In the genomic region with DNA sequence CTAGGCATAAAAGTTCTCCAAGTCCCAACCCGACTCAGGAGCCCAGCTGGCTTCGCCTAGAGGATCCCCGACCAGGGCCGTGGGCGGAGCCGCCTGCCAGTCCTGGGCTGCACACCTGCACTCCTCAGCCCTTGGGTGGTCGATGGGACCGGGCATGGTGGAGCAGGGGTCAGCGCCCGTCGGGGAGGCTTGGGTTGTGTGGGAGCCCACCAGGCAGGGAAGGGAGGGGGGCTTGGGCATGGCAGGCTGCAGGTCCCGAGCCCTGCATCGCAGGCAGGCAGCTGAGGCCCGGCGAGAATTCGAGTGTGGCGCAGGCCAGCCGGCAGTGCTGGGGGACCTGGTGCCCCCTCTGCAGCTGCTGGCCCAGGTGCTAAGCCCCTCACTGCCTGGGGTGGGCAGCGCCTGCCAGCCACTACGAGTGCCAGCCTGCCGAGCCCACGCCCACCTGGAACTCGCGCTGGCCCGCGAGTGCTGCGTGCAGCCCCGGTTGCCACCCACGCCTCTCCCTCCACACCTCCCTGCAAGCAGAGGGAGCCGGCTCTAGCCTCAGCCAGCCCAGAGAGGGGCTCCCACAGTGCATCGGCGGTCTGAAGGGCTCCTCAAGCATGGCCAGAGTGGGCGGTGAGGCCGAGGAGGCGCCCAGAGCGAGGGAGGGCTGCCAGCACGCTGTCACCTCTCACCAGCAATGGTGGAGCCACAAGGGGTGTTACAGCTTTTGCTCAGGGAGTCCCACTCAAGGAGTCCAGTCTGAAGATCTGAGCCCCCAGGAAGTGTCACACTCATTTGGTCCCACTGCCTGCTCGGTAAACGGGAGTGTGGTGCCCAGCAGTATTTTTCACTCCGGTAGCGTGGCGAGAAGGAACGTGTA, we compare ENCODE assay signal across 20 cellular contexts. TPM values are rescaled to one million over a fixed set of nuclear protein-coding genes. Genes with fewer than 3 reads are reported as not detected.
DNase-seq lines count a peak whose midpoint lies in the region; ATAC-seq lines count a peak whose summit lies in the region.
"Had no signal": no experiment of that assay in that cellular context is flagged by ENCODE, and none has a peak within 500 bp of the region (broad histone marks: within the 10 kb centered on the region; RNA-seq: fewer than 3 reads in every experiment).

No MANE protein-coding gene starts in this region.

- CTCF ChIA-PET in activated CD4-positive, alpha-beta T cell treated with anti-CD3 and anti-CD28 coated beads for 36 hours (lab: Charles Lee): interaction anchor here (0.6 kb wide), 2 partner anchors 36 to 384 kb away, joined by 3 read pairs; no protein-coding TSS in a partner anchor

- no peak overlapping the region for H4K91ac ChIP-seq in neuronal stem cell (ENCODE audit: low read depth, low read length, poor library complexity)

- ATAC-seq in activated CD4-positive, alpha-beta T cell treated with anti-CD3 and anti-CD28 coated beads for 36 hours: no peak
- ATAC-seq in stimulated activated naive CD8-positive, alpha-beta T cell treated with anti-CD3 and anti-CD28 coated beads, Interleukin-15, amount 100 ng/mL, for 72 hours: peak; percentile 58
- no peak for ATAC-seq in stimulated activated naive CD8-positive, alpha-beta T cell treated with anti-CD3 and anti-CD28 coated beads, Interleukin-15, Interleukin-2, amounts not matched to agents 100 U/mL and 50 U/mL, for 24 hours
- ATAC-seq: A549, HCT116 had no signal

- no peak overlapping the region for H2AFZ ChIP-seq in neuronal stem cell (ENCODE audit: low read length)

- H3K18ac ChIP-seq in neuronal stem cell (ENCODE audit: low read length): peak overlapping the region; percentile 80

- no CpG with 5 or more reads among the region's 43 CpGs for WGBS in neuronal stem cell (ENCODE audit: extremely low coverage in 2 of 2, insufficient read length in 2 of 2, insufficient replicate concordance in 1 of 2), 2 donors

- peak overlapping the region; percentile 55 for H3K23ac ChIP-seq in neuronal stem cell (ENCODE audit: low read depth, low read length, poor library complexity)

- no peaks in the 10 kb centered on the region for H3K9me3 Mint-ChIP-seq in activated CD4-positive, alpha-beta T cell treated with anti-CD3 and anti-CD28 coated beads, Interleukin-2, amount 10 ng/mL, durations not matched to agents 24 days and 14 days
- no peaks in the 10 kb centered on the region for H3K9me3 Mint-ChIP-seq in activated CD4-positive, alpha-beta T cell treated with anti-CD3 and anti-CD28 coated beads for 36 hours (ENCODE audit: low read depth)
- H3K9me3 Mint-ChIP-seq in stimulated activated naive CD8-positive, alpha-beta T cell treated with anti-CD3 and anti-CD28 coated beads, Interleukin-15, amount 100 ng/mL, for 72 hours: no peaks in the 10 kb centered on the region
- H3K9me3 Mint-ChIP-seq: CD4-positive, alpha-beta T cell; IgD-negative memory B cell had no signal

- H3K27ac ChIP-seq in neuronal stem cell (replicated peaks; ENCODE audit: low read length): no peak overlapping the region
- H3K27ac ChIP-seq: 22Rv1, A549, C4-2B had no signal

- H2BK12ac ChIP-seq in neuronal stem cell (ENCODE audit: low read length): peak overlapping the region; percentile 11

- H3K36me3 Mint-ChIP-seq in activated CD4-positive, alpha-beta T cell treated with anti-CD3 and anti-CD28 coated beads, Interleukin-2, amount 10 ng/mL, durations not matched to agents 24 days and 14 days (ENCODE audit: low read depth): no peaks in the 10 kb centered on the region
- no peaks in the 10 kb centered on the region for H3K36me3 Mint-ChIP-seq in activated CD4-positive, alpha-beta T cell treated with anti-CD3 and anti-CD28 coated beads for 36 hours (ENCODE audit: low read depth)
- H3K36me3 Mint-ChIP-seq: IgD-negative memory B cell had no signal

- H3K79me1 ChIP-seq in neuronal stem cell (ENCODE audit: low read depth, low read length): no peaks in the 10 kb centered on the region

- no peak overlapping the region for H3K9ac ChIP-seq in neuronal stem cell (ENCODE audit: low read depth, low read length, poor library complexity)

- H2BK5ac ChIP-seq in neuronal stem cell (ENCODE audit: low read length): no peak overlapping the region

- H4K8ac ChIP-seq in neuronal stem cell (ENCODE audit: low read depth, low read length): no peak overlapping the region

- H2AK5ac ChIP-seq in neuronal stem cell (ENCODE audit: low read depth, low read length): peak overlapping the region; percentile 99

- no peak overlapping the region for H3K4me2 ChIP-seq in neuronal stem cell (ENCODE audit: insufficient read depth, low read length, poor library complexity, severe bottlenecking)
- H3K4me2 ChIP-seq: A549 had no signal

- DNase-seq in activated CD4-positive, alpha-beta T cell treated with anti-CD3 and anti-CD28 coated beads, Interleukin-2, amount 10 ng/mL, durations not matched to agents 24 days and 14 days: peak; percentile 51
- DNase-seq in activated CD4-positive, alpha-beta T cell treated with anti-CD3 and anti-CD28 coated beads for 36 hours: no peak
- DNase-seq in stimulated activated naive CD8-positive, alpha-beta T cell treated with anti-CD3 and anti-CD28 coated beads, Interleukin-15, amount 100 ng/mL, for 72 hours: no peak
- no peak for DNase-seq in stimulated activated naive CD8-positive, alpha-beta T cell treated with anti-CD3 and anti-CD28 coated beads, Interleukin-15, Interleukin-2, amounts not matched to agents 100 U/mL and 50 U/mL, for 24 hours
- DNase-seq in neuronal stem cell (ENCODE audit: low spot score) (no peak), DMS53 treated with DMSO at 0.1 percent for 48 hours (lab: John Stamatoyannopoulos, UW; ENCODE audit: unreplicated experiment) (no peak), NCI-H2029 treated with DMSO at 0.1 percent for 48 hours (lab: John Stamatoyannopoulos, UW) (no peak)
- DNase-seq: AML-193; Caco-2; CD4-positive, alpha-beta T cell; DMS79; GDM1; GOT3; H7; HFFc6 had no signal

- H3K36me3 ChIP-seq in neuronal stem cell (replicated peaks in 1 of 2; ENCODE audit: control insufficient read depth in 2 of 2, insufficient read depth in 2 of 2, low read length in 2 of 2): no peaks in the 10 kb centered on the region

- no peak overlapping the region for H3K14ac ChIP-seq in neuronal stem cell (ENCODE audit: low read length)

- peaks cover 9 to 23% of the 10 kb centered on the region in 2 donors for H3K9me3 ChIP-seq in neuronal stem cell (replicated peaks in 1 of 2; ENCODE audit: control insufficient read depth in 2 of 2, insufficient read depth in 1 of 2, low read depth in 1 of 2, low read length in 2 of 2)
- H3K9me3 ChIP-seq: A549 had no signal

- H3K27me3 ChIP-seq in neuronal stem cell (ENCODE audit: control insufficient read depth in 3 of 3, insufficient read depth in 3 of 3, low read depth in 1 of 3, low read length in 3 of 3): no peaks in the 10 kb centered on the region

- intact Hi-C loops in activated CD4-positive, alpha-beta T cell treated with anti-CD3 and anti-CD28 coated beads, Interleukin-2, amount 10 ng/mL, durations not matched to agents 24 days and 14 days (cut with micrococcal nuclease): no loop called here
- intact Hi-C loops in activated CD4-positive, alpha-beta T cell treated with anti-CD3 and anti-CD28 coated beads for 36 hours (cut with DNase I, micrococcal nuclease): no loop called here

- POLR2A ChIA-PET in activated CD4-positive, alpha-beta T cell treated with anti-CD3 and anti-CD28 coated beads for 36 hours (lab: Charles Lee): no interaction called here

- H3K4me3 Mint-ChIP-seq in activated CD4-positive, alpha-beta T cell treated with anti-CD3 and anti-CD28 coated beads, Interleukin-2, amount 10 ng/mL, durations not matched to agents 24 days and 14 days: no peak overlapping the region
- no peak overlapping the region for H3K4me3 Mint-ChIP-seq in activated CD4-positive, alpha-beta T cell treated with anti-CD3 and anti-CD28 coated beads for 36 hours
- no peak overlapping the region for H3K4me3 Mint-ChIP-seq in stimulated activated naive CD8-positive, alpha-beta T cell treated with anti-CD3 and anti-CD28 coated beads, Interleukin-15, amount 100 ng/mL, for 72 hours
- H3K4me3 Mint-ChIP-seq: CD4-positive, alpha-beta T cell; HFFc6; IgD-negative memory B cell had no signal

- no peaks in the 10 kb centered on the region for H3K4me1 Mint-ChIP-seq in activated CD4-positive, alpha-beta T cell treated with anti-CD3 and anti-CD28 coated beads, Interleukin-2, amount 10 ng/mL, durations not matched to agents 24 days and 14 days
- H3K4me1 Mint-ChIP-seq in activated CD4-positive, alpha-beta T cell treated with anti-CD3 and anti-CD28 coated beads for 36 hours: no peaks in the 10 kb centered on the region
- peaks cover 9% of the 10 kb centered on the region for H3K4me1 Mint-ChIP-seq in stimulated activated naive CD8-positive, alpha-beta T cell treated with anti-CD3 and anti-CD28 coated beads, Interleukin-15, amount 100 ng/mL, for 72 hours
- H3K4me1 Mint-ChIP-seq: IgD-negative memory B cell had no signal

- H3K27me3 Mint-ChIP-seq in activated CD4-positive, alpha-beta T cell treated with anti-CD3 and anti-CD28 coated beads, Interleukin-2, amount 10 ng/mL, durations not matched to agents 24 days and 14 days: no peaks in the 10 kb centered on the region
- H3K27me3 Mint-ChIP-seq in activated CD4-positive, alpha-beta T cell treated with anti-CD3 and anti-CD28 coated beads for 36 hours: no peaks in the 10 kb centered on the region
- H3K27me3 Mint-ChIP-seq in stimulated activated naive CD8-positive, alpha-beta T cell treated with anti-CD3 and anti-CD28 coated beads, Interleukin-15, amount 100 ng/mL, for 72 hours: no peaks in the 10 kb centered on the region
- H3K27me3 Mint-ChIP-seq: CD4-positive, alpha-beta T cell had no signal

- H3K27ac Mint-ChIP-seq in activated CD4-positive, alpha-beta T cell treated with anti-CD3 and anti-CD28 coated beads, Interleukin-2, amount 10 ng/mL, durations not matched to agents 24 days and 14 days: no peak overlapping the region
- H3K27ac Mint-ChIP-seq in activated CD4-positive, alpha-beta T cell treated with anti-CD3 and anti-CD28 coated beads for 36 hours: no peak overlapping the region
- no peak overlapping the region for H3K27ac Mint-ChIP-seq in stimulated activated naive CD8-positive, alpha-beta T cell treated with anti-CD3 and anti-CD28 coated beads, Interleukin-15, amount 100 ng/mL, for 72 hours
- H3K27ac Mint-ChIP-seq: CD4-positive, alpha-beta T cell; HFFc6; IgD-negative memory B cell had no signal

- no peak overlapping the region for H2BK120ac ChIP-seq in neuronal stem cell (ENCODE audit: low read depth, low read length)

- no peak overlapping the region for H3K4ac ChIP-seq in neuronal stem cell (ENCODE audit: low read length)

- H3K4me1 ChIP-seq in neuronal stem cell (ENCODE audit: control insufficient read depth in 2 of 2, insufficient read depth in 1 of 2, low read depth in 1 of 2, low read length in 2 of 2): no peaks in the 10 kb centered on the region
- H3K4me1 ChIP-seq: A549 had no signal

- peak overlapping the region; percentile 38 for H2BK15ac ChIP-seq in neuronal stem cell (ENCODE audit: low read length)

- no peak overlapping the region for H3K4me3 ChIP-seq in neuronal stem cell (ENCODE audit: low read length in 2 of 2)
- H3K4me3 ChIP-seq: A549 had no signal

RNA-seq across cellular contexts. Expression of a gene that starts 38.9 kb away (rescaled TPM):
- total RNA-seq in activated CD4-positive, alpha-beta T cell treated with anti-CD3 and anti-CD28 coated beads, Interleukin-2, amount 10 ng/mL, durations not matched to agents 24 days and 14 days: 60.2 and 60.5 TPM in 2 replicates
- total RNA-seq in activated CD4-positive, alpha-beta T cell treated with anti-CD3 and anti-CD28 coated beads for 36 hours: 10 to 100 TPM; 51.2 to 52.0 TPM
- polyA plus RNA-seq in neuronal stem cell (2013, experiment 1 of 2): 92.4 TPM
- 97.0 TPM for polyA plus RNA-seq in neuronal stem cell (2013, experiment 2 of 2)
- polyA plus RNA-seq: IgD-negative memory B cell had no signal
